Comparison of ENCODE assay signal across 8 cellular contexts in the genomic region with DNA sequence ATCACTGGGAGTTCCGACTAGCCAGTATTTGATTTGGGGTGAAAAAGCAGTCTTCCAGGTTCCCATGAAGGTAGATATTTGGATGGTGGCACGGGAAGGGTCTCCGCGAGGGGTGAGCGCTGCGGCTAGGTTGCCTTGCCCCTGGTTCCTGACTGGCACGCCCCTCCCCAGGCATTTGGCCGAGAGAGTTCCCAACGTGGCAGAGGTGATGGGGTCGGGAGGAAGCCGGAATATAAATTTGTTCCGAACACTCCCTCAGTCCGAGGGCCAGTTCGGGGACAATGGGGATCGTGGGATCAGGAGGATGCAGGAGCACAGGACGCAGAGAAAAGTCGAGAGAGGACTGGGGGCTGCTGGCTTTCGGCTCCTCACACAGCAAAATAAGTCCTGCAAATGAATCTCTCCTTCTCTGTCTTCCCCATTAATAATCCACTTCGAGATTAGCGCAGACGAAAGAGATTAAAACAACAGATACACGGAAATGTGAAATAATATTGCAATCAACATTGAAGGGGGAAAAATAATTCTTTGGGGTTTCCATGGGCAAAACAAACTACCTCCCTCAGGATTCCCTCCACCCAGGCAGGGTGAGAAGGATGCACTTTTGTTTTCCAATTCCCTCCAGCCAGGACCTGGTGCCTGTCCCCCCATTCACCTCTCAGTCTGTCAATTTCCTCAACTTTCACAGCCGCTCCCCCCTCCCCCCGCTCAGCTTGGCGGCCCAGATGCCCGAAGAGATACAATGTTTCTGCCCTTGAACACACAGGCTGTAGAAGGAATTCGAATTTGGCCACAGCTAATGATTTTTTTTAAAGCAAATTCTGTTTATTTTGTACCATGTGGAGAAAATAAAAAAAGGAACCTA. TPM values are rescaled to one million over a fixed set of nuclear protein-coding genes. Genes with fewer than 3 reads are reported as not detected.
A peak's percentile ranks its signal among the peaks of the same experiment; 100 is the strongest.
DNase-seq lines count a peak whose midpoint lies in the region; ATAC-seq and TF ChIP-seq lines count a peak whose summit lies in the region.

No MANE protein-coding gene starts in this region.

- H3K36me3 ChIP-seq in vagina, result no peaks in the 10 kb centered on the region

- ATAC-seq in GM21423 (IDR thresholded peaks at IDR 0.05; ENCODE audit: unreplicated experiment) (no peak), HG03520 (IDR thresholded peaks at IDR 0.05; ENCODE audit: unreplicated experiment) (no peak)

- H3K27ac Mint-ChIP-seq in mesothelial cell of epicardium, result peak overlapping the region; percentile 97

- H3K4me3 Mint-ChIP-seq in mesothelial cell of epicardium, result peak overlapping the region; percentile 77

- H3K4me1 ChIP-seq in vagina, result peaks cover 5% of the 10 kb centered on the region

- no peak for DNase-seq in AG10803 (ENCODE audit: low read depth)
- DNase-seq in NCI-H82 treated with DMSO at 0.1 percent for 48 hours (lab: John Stamatoyannopoulos, UW; ENCODE audit: unreplicated experiment), result peak; percentile 48
- no peak for DNase-seq in mesothelial cell of epicardium (ENCODE audit: low spot score in 2 of 2, unreplicated experiment in 2 of 2)
- no peak for DNase-seq in vagina (ENCODE audit: extremely low spot score in 2 of 2)
- no peak for DNase-seq in stimulated activated CD4-positive, alpha-beta T cell treated with anti-CD3 and anti-CD28 coated beads, Interleukin-4, amount 100 ng/mL, for 4 hours

- no peaks in the 10 kb centered on the region for H3K27me3 ChIP-seq in vagina

- no peaks in the 10 kb centered on the region for H3K9me3 Mint-ChIP-seq in mesothelial cell of epicardium

- no peaks in the 10 kb centered on the region for H3K36me3 Mint-ChIP-seq in mesothelial cell of epicardium

- no peak for TF ChIP-seq POLR2A in vagina (IDR thresholded peaks at IDR 0.05)

- H3K4me3 ChIP-seq in AG10803 (ENCODE audit: low read length), result peak overlapping the region; percentile 72
- H3K4me3 ChIP-seq in vagina, result peak overlapping the region; percentile 49 to 62

- peak overlapping the region; percentile 95 for H3K27ac ChIP-seq in cingulate gyrus (ENCODE audit: low read depth, low read length)
- H3K27ac ChIP-seq in vagina, result peak overlapping the region; percentile 99

- H3K27me3 Mint-ChIP-seq in mesothelial cell of epicardium (ENCODE audit: low read depth), result no peaks in the 10 kb centered on the region

- TF ChIP-seq CTCF in AG10803 (conservative IDR thresholded peaks at IDR 0.05; ENCODE audit: low read length) (no peak), mesothelial cell of epicardium (IDR thresholded peaks at IDR 0.05; ENCODE audit: unreplicated experiment) (no peak), vagina (IDR thresholded peaks at IDR 0.05) (no peak)

- H3K4me1 Mint-ChIP-seq in mesothelial cell of epicardium, result peaks cover 42% of the 10 kb centered on the region

- H3K9me3 ChIP-seq in vagina, result no peaks in the 10 kb centered on the region

- intact Hi-C loops in vagina (cut with DNase I), result no loop called here

RNA-seq across cellular contexts. Expression of a gene that starts 3.1 kb away (rescaled TPM):
- total RNA-seq in mesothelial cell of epicardium (105 to 111 TPM (median 110 TPM) in 3 replicates), vagina (63.6 TPM)
